2 cellular contexts compared by ENCODE assay signal in the genomic region with DNA sequence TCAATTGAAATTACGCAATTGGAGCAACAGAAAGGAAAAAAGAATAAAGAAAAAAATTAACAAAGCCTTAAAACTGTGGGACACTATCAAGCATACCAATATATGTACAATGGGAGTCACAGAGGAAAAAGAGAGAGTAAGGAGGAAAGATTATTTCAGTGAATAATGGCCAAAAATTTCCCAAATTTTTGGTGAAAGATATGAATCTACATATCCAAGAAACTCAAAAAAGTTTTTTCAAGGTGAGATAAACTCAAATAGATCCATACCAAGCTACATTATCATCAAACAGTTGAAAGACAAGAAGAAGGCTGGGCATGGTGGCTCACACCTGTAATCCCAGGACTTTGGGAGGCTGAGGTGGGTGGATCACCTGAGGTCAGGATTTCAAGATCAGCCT.
TF ChIP-seq lines count a peak whose summit lies in the region.

No MANE protein-coding gene starts in this region.

TF ChIP-seq in HEK293, 187 proteins besides CTCF, POLR2A, EP300 and RAD21:
- TF ChIP-seq ZNF239 (tag by site-specific recombination; IDR thresholded peaks at IDR 0.05) (no peak), ZNF558 (tag by site-specific recombination; IDR thresholded peaks at IDR 0.05) (peak; percentile 100), ZNF133 (tag by site-specific recombination; IDR thresholded peaks at IDR 0.05) (peak; percentile 87)
- TF ChIP-seq, protein P1, sequence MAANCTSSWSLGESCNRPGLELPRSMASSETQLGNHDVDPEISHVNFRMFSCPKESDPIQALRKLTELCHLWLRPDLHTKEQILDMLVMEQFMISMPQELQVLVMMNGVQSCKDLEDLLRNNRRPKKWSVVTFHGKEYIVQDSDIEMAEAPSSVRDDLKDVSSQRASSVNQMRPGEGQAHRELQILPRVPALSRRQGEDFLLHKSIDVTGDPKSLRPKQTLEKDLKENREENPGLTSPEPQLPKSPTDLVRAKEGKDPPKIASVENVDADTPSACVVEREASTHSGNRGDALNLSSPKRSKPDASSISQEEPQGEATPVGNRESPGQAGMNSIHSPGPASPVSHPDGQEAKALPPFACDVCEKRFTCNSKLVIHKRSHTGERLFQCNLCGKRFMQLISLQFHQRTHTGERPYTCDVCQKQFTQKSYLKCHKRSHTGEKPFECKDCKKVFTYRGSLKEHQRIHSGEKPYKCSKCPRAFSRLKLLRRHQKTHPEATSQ (tag by site-specific recombination; IDR thresholded peaks at IDR 0.05): no peak
TF ChIP-seq in HEK293: peak in this region for 2.

TF ChIP-seq in K562, 482 proteins besides CTCF, POLR2A, EP300 and RAD21:
- TF ChIP-seq MAFK (IDR thresholded peaks at IDR 0.05; ENCODE audit: low read length): no peak
- TF ChIP-seq BACH1 (tag; IDR thresholded peaks at IDR 0.05): no peak
- TF ChIP-seq, protein P2, sequence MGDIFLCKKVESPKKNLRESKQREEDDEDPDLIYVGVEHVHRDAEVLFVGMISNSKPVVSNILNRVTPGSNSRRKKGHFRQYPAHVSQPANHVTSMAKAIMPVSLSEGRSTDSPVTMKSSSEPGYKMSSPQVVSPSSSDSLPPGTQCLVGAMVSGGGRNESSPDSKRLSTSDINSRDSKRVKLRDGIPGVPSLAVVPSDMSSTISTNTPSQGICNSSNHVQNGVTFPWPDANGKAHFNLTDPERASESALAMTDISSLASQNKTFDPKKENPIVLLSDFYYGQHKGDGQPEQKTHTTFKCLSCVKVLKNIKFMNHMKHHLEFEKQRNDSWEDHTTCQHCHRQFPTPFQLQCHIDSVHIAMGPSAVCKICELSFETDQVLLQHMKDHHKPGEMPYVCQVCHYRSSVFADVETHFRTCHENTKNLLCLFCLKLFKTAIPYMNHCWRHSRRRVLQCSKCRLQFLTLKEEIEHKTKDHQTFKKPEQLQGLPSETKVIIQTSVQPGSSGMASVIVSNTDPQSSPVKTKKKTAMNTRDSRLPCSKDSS (IDR thresholded peaks at IDR 0.05; ENCODE audit: low read depth, partially characterized antibody): peak; percentile 29
- TF ChIP-seq, protein P3, sequence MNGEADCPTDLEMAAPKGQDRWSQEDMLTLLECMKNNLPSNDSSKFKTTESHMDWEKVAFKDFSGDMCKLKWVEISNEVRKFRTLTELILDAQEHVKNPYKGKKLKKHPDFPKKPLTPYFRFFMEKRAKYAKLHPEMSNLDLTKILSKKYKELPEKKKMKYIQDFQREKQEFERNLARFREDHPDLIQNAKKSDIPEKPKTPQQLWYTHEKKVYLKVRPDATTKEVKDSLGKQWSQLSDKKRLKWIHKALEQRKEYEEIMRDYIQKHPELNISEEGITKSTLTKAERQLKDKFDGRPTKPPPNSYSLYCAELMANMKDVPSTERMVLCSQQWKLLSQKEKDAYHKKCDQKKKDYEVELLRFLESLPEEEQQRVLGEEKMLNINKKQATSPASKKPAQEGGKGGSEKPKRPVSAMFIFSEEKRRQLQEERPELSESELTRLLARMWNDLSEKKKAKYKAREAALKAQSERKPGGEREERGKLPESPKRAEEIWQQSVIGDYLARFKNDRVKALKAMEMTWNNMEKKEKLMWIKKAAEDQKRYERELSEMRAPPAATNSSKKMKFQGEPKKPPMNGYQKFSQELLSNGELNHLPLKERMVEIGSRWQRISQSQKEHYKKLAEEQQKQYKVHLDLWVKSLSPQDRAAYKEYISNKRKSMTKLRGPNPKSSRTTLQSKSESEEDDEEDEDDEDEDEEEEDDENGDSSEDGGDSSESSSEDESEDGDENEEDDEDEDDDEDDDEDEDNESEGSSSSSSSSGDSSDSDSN (IDR thresholded peaks at IDR 0.05; ENCODE audit: borderline replicate concordance in 1 of 2, low read depth in 2 of 2, low read length in 2 of 2): no peak
- no peak for TF ChIP-seq CCAR2 (IDR thresholded peaks at IDR 0.05; ENCODE audit: low read depth, low read length)
- TF ChIP-seq FIP1L1 (IDR thresholded peaks at IDR 0.05; ENCODE audit: low read depth, low read length, poor library complexity, severe bottlenecking): no peak
- TF ChIP-seq ZNF766 (CRISPR knock-in tag; conservative IDR thresholded peaks at IDR 0.05): no peak
- TF ChIP-seq ZNF77 (CRISPR knock-in tag; IDR thresholded peaks at IDR 0.05): no peak
- no peak for TF ChIP-seq TFAM (CRISPR knock-in tag; conservative IDR thresholded peaks at IDR 0.05)
- no peak for TF ChIP-seq SMARCB1 (IDR thresholded peaks at IDR 0.05; ENCODE audit: insufficient read length, low read depth)
- TF ChIP-seq TRIM24 (IDR thresholded peaks at IDR 0.05): peak; percentile 22 to 48; a peak in 2 of 4 replicates
- TF ChIP-seq XRCC5 (IDR thresholded peaks at IDR 0.05; ENCODE audit: low read depth, low read length): no peak
